Comparison of ENCODE assay signal across 13 cellular contexts in genomic region chr13:95800455-95800854, GRCh38.
DNase-seq lines count a peak whose midpoint lies in the region; ATAC-seq and TF ChIP-seq lines count a peak whose summit lies in the region.
"Had no signal": no experiment of that assay in that cellular context is flagged by ENCODE, and none has a peak within 500 bp of the region (broad histone marks: within the 10 kb centered on the region; RNA-seq: fewer than 3 reads in every experiment).

No MANE protein-coding gene starts in this region.

- H3K9ac ChIP-seq in IMR-90 (ENCODE audit: low read depth, low read length) (no peak overlapping the region), mesenchymal stem cell (ENCODE audit: low read length) (no peak overlapping the region)
- H3K9ac ChIP-seq: GM23248 had no signal

- no peak for TF ChIP-seq CTCF in IMR-90 (conservative IDR thresholded peaks at IDR 0.05; ENCODE audit: low read depth, low read length)

- dilution Hi-C loops in IMR-90 (cut with HindIII; ENCODE audit: low sequenced_read_pairs, unreplicated experiment) = no loop called here

- H3K18ac ChIP-seq in IMR-90 (ENCODE audit: low read depth, low read length) (no peak overlapping the region), mesenchymal stem cell (ENCODE audit: low read depth in 1 of 2, low read length in 2 of 2) (no peak overlapping the region)

- in situ Hi-C loops in IMR-90 (cut with MboI; ENCODE audit: low sequenced_read_pairs) = no loop called here

- intact Hi-C loops in IMR-90 (cut with micrococcal nuclease) = no loop called here

- no peak overlapping the region for H2BK12ac ChIP-seq in mesenchymal stem cell (ENCODE audit: low read length in 2 of 2)

- no peak overlapping the region for H4K5ac ChIP-seq in IMR-90 (ENCODE audit: low read depth, low read length)

- H2BK120ac ChIP-seq in IMR-90 (ENCODE audit: low read depth, low read length) (no peak overlapping the region), mesenchymal stem cell (ENCODE audit: low read depth, low read length) (no peak overlapping the region)

- H2BK5ac ChIP-seq in IMR-90 (ENCODE audit: low read depth, low read length, poor library complexity, severe bottlenecking) (no peak overlapping the region), mesenchymal stem cell (ENCODE audit: low read depth, low read length, poor library complexity, severe bottlenecking) (no peak overlapping the region)

- POLR2A ChIA-PET in IMR-90 (lab: Charles Lee; ENCODE audit: unreplicated experiment) = no interaction called here

- H3K9me1 ChIP-seq in IMR-90 (ENCODE audit: insufficient read depth, low read length) = no peaks in the 10 kb centered on the region

- H4K20me1 ChIP-seq in IMR-90 (ENCODE audit: insufficient read depth, low read length) = no peaks in the 10 kb centered on the region

- H2AK5ac ChIP-seq in IMR-90 (ENCODE audit: low read depth, low read length) = no peak overlapping the region
- no peak overlapping the region for H2AK5ac ChIP-seq in mesenchymal stem cell (ENCODE audit: low read length, severe bottlenecking)

- H2BK15ac ChIP-seq in IMR-90 (ENCODE audit: low read depth, low read length) (no peak overlapping the region), mesenchymal stem cell (ENCODE audit: low read depth, poor library complexity, severe bottlenecking) (no peak overlapping the region)

- H3K4me3 ChIP-seq in IMR-90 (ENCODE audit: insufficient read depth, low read depth, low read length) = no peak overlapping the region
- H3K4me3 ChIP-seq in mesenchymal stem cell (ENCODE audit: insufficient read depth in 1 of 2, low read depth in 1 of 2, low read length in 2 of 2) = no peak overlapping the region
- H3K4me3 ChIP-seq: GM12878, GM23248 had no signal

- H3K56ac ChIP-seq in IMR-90 (ENCODE audit: extremely low read depth, insufficient read depth, low read length) = no peak overlapping the region

- no peaks in the 10 kb centered on the region for H3K27me3 ChIP-seq in IMR-90 (ENCODE audit: control insufficient read depth, insufficient read depth, low read length)
- H3K27me3 ChIP-seq in mesenchymal stem cell (ENCODE audit: control insufficient read depth in 1 of 2, insufficient read depth in 1 of 2, low read length in 2 of 2) = no peaks in the 10 kb centered on the region

- WGBS in IMR-90 (ENCODE audit: extremely low coverage in 2 of 2, insufficient read length in 1 of 2), 2 experiments = no CpG with 5 or more reads among the region's 1 CpG
- 100% methylated on average over 1 of the region's 1 CpG for WGBS in mesenchymal stem cell

- TF ChIP-seq RAD21 in IMR-90 (IDR thresholded peaks at IDR 0.05; ENCODE audit: low read length) = no peak

- H3K36me3 ChIP-seq in IMR-90 (ENCODE audit: control insufficient read depth, insufficient read depth, low read length) (peaks cover 3% of the 10 kb centered on the region), mesenchymal stem cell (ENCODE audit: control insufficient read depth in 1 of 2, insufficient read depth in 2 of 2, low read depth in 1 of 2, low read length in 2 of 2) (peaks cover 6 to 30% of the 10 kb centered on the region in 2 experiments)

- H3K9me3 ChIP-seq in IMR-90 (ENCODE audit: control insufficient read depth, insufficient read depth, low read length) = no peaks in the 10 kb centered on the region
- no peaks in the 10 kb centered on the region for H3K9me3 ChIP-seq in mesenchymal stem cell (ENCODE audit: control insufficient read depth, low read length)

- no TSS peak for BruUV-seq in IMR-90 (replicated peaks; lab: Mats Ljungman, UMichigan)

- no peaks in the 10 kb centered on the region for H3K79me1 ChIP-seq in IMR-90 (ENCODE audit: low read depth in 1 of 2, low read length in 2 of 2)
- H3K79me1 ChIP-seq in mesenchymal stem cell (replicated peaks; ENCODE audit: low read length, poor library complexity, severe bottlenecking) = no peaks in the 10 kb centered on the region

- H3K23ac ChIP-seq in IMR-90 (ENCODE audit: low read depth, low read length) = no peak overlapping the region
- H3K23ac ChIP-seq in mesenchymal stem cell (ENCODE audit: low read length in 2 of 2) = no peak overlapping the region

- no peak overlapping the region for H3K4me2 ChIP-seq in IMR-90 (ENCODE audit: low read depth, low read length)
- H3K4me2 ChIP-seq in mesenchymal stem cell (ENCODE audit: low read length, poor library complexity, severe bottlenecking) = no peak overlapping the region

- no peak overlapping the region for H3K4ac ChIP-seq in IMR-90 (ENCODE audit: low read depth, low read length)
- no peak overlapping the region for H3K4ac ChIP-seq in mesenchymal stem cell (ENCODE audit: low read depth in 1 of 2, low read length in 2 of 2)

- ATAC-seq in IMR-90 (ENCODE audit: low read depth) (peak; percentile 72), HG03139 (IDR thresholded peaks at IDR 0.05; ENCODE audit: unreplicated experiment) (no peak)
- ATAC-seq: GM12878 had no signal

- no peak overlapping the region for H2AFZ ChIP-seq in IMR-90 (replicated peaks; ENCODE audit: low read length, poor library complexity)
- H2AFZ ChIP-seq in mesenchymal stem cell (ENCODE audit: low read depth, low read length) = no peak overlapping the region
- H2AFZ ChIP-seq: GM23248 had no signal

- no peak overlapping the region for H3K14ac ChIP-seq in IMR-90 (replicated peaks; ENCODE audit: low read depth, low read length)
- no peak overlapping the region for H3K14ac ChIP-seq in mesenchymal stem cell (ENCODE audit: low read length in 2 of 2)

- no peak for TF ChIP-seq POLR2A in IMR-90 (IDR thresholded peaks at IDR 0.05; ENCODE audit: low read depth, low read length)

- H3K27ac ChIP-seq in IMR-90 (ENCODE audit: insufficient read depth, low read length) (peak overlapping the region; percentile 32; the same call in 1 of the 2 replicates), mesenchymal stem cell (ENCODE audit: low read length, poor library complexity, severe bottlenecking) (no peak overlapping the region)
- H3K27ac ChIP-seq: C4-2B, GM23248 had no signal

- H3K4me1 ChIP-seq in IMR-90 (ENCODE audit: control insufficient read depth, insufficient read depth, low read length) (peaks cover 2% of the 10 kb centered on the region), mesenchymal stem cell (ENCODE audit: control insufficient read depth, insufficient read depth, low read depth, low read length) (no peaks in the 10 kb centered on the region)

- CTCF ChIA-PET in IMR-90 (lab: Yijun Ruan, JAX) = no interaction called here

- no peak overlapping the region for H2BK20ac ChIP-seq in IMR-90 (ENCODE audit: low read depth, low read length)

- no peak overlapping the region for H4K8ac ChIP-seq in IMR-90 (ENCODE audit: low read depth in 2 of 2, low read length in 2 of 2)
- H4K8ac ChIP-seq in mesenchymal stem cell (ENCODE audit: low read length) = no peak overlapping the region

- peak; percentile 57 for DNase-seq in DMS 273 (lab: John Stamatoyannopoulos, UW; ENCODE audit: unreplicated experiment)
- DNase-seq in IMR-90 = peak; percentile 17
- DNase-seq in RPMI7951 (ENCODE audit: low read depth) = peak; percentile 6
- DNase-seq in mesenchymal stem cell = peak; percentile 9
- no peak for DNase-seq in NK-92 treated with Interleukin-12 subunit alpha and Interleukin-12 subunit beta, amount 100 ng/mL, for 24 hours (lab: John Stamatoyannopoulos, UW)
- DNase-seq in DMS53 (lab: John Stamatoyannopoulos, UW) = no peak
- DNase-seq: ACHN; CD4-positive, alpha-beta memory T cell; GM23248; H7 had no signal

- no peak overlapping the region for H2AK9ac ChIP-seq in IMR-90 (replicated peaks; ENCODE audit: low read depth, low read length, poor library complexity)

- H4K91ac ChIP-seq in IMR-90 (ENCODE audit: insufficient read depth, low read depth, low read length) (no peak overlapping the region), mesenchymal stem cell (ENCODE audit: low read length) (no peak overlapping the region)

TF ChIP-seq in IMR-90, 13 proteins besides CTCF, POLR2A, EP300 and RAD21:
- TF ChIP-seq RCOR1 (IDR thresholded peaks at IDR 0.05; ENCODE audit: insufficient replicate concordance, low read length) (no peak), RFX5 (IDR thresholded peaks at IDR 0.05; ENCODE audit: low read depth, low read length) (no peak), ELK1 (IDR thresholded peaks at IDR 0.05; ENCODE audit: borderline replicate concordance, low read depth, low read length) (no peak), CEBPB (IDR thresholded peaks at IDR 0.05; ENCODE audit: low read depth, low read length) (no peak), FOS (IDR thresholded peaks at IDR 0.05; ENCODE audit: low read depth, low read length) (no peak)
TF ChIP-seq in IMR-90: peak in this region for 0.

Comparison
In these comparisons a context has a peak if more than half of its experiments do, and no peak if none do; other contexts are left out.
1. DNase-seq: peak in DMS 273 (single experiment), IMR-90 (single experiment), RPMI7951 (single experiment) and mesenchymal stem cell (single experiment); none in NK-92 treated with Interleukin-12 subunit alpha and Interleukin-12 subunit beta, amount 100 ng/mL, for 24 hours (single experiment) and DMS53 (single experiment).